Comparison of ENCODE assay signal across 19 cellular contexts in the genomic region with DNA sequence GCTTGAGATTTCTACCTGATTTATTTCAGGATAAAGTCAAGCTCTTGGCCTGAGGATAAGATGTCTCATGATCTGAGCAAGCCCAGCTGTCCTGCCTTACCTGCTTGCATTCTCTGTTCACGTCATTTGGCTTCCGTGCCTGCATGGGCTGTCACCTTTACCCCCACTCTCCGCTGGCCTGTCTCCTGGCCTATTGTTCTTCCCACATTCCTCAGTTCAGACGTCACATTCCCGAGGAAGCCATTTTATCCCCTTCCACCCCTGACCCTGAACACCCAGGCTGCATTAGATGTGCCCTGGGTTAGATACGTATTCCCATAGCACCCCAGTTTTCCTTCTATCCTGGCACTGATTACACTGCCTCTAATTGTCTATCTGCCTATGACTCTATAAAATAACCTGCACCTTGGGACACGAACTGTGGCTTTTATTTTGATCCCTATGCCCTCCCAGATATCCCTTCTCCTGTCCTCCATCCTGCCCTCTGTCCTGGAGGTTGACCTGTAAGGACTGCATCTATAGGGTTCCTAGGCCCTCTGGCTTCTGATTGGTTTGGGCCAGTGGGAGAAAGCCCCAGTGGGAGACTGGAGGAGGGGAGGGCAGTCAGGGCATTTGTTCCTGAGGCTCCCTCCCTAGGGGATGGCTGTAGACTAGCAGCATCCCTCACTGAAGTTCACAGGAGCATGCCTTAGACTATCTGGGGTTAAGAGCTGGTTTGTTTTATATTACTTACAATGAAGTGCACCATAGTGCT. TPM values are rescaled to one million over a fixed set of nuclear protein-coding genes. Genes with fewer than 3 reads are reported as not detected.
DNase-seq lines count a peak whose midpoint lies in the region; ATAC-seq and TF ChIP-seq lines count a peak whose summit lies in the region.
"Had no signal": no experiment of that assay in that cellular context is flagged by ENCODE, and none has a peak within 500 bp of the region (broad histone marks: within the 10 kb centered on the region; RNA-seq: fewer than 3 reads in every experiment).

No MANE protein-coding gene starts in this region.

- H3K9me3 Mint-ChIP-seq in progenitor cell of endocrine pancreas (ENCODE audit: low read depth): no peaks in the 10 kb centered on the region

- H3K27ac Mint-ChIP-seq in progenitor cell of endocrine pancreas: peak overlapping the region; percentile 96
- H3K27ac Mint-ChIP-seq: activated CD4-positive, alpha-beta T cell treated with anti-CD3 and anti-CD28 coated beads for 36 hours; naive thymus-derived CD4-positive, alpha-beta T cell had no signal

- H3K9ac ChIP-seq in iPS-20b (ENCODE audit: low read depth, low read length): peak overlapping the region; percentile 40; the same call in 1 of the 2 replicates

- DNase-seq in HT-29 (ENCODE audit: low spot score): peak; percentile 79
- DNase-seq in cardiac fibroblast (ENCODE audit: low read depth in 2 of 2): peak; percentile 46 to 57
- DNase-seq in progenitor cell of endocrine pancreas (ENCODE audit: low spot score, unreplicated experiment): no peak
- DNase-seq in AG08395 (ENCODE audit: low spot score): no peak
- DNase-seq in stimulated activated CD4-positive, alpha-beta T cell treated with anti-CD3 and anti-CD28 coated beads, Interleukin-4, amount 100 ng/mL, for 1 hour: no peak
- no peak for DNase-seq in NCI-H2081 (lab: John Stamatoyannopoulos, UW)
- DNase-seq: activated CD4-positive, alpha-beta T cell treated with anti-CD3 and anti-CD28 coated beads for 36 hours; activated CD8-positive, alpha-beta memory T cell treated with anti-CD3 and anti-CD28 coated beads, Interleukin-2, amount 50 U/mL, for 4 hours; activated naive CD4-positive, alpha-beta T cell; AML-193; anterior cingulate cortex; colonic mucosa; GOT3; hypothalamus; naive thymus-derived CD4-positive, alpha-beta T cell; T1000 had no signal

- no peaks in the 10 kb centered on the region for H3K36me3 ChIP-seq in iPS-20b (ENCODE audit: insufficient read depth, low read depth, low read length)
- H3K36me3 ChIP-seq: colonic mucosa, SJSA1 had no signal

- no peak for ATAC-seq in HG02852 (IDR thresholded peaks at IDR 0.05; ENCODE audit: unreplicated experiment)
- ATAC-seq: activated CD4-positive, alpha-beta T cell treated with anti-CD3 and anti-CD28 coated beads for 36 hours; naive thymus-derived CD4-positive, alpha-beta T cell had no signal

- H3K4me1 Mint-ChIP-seq in progenitor cell of endocrine pancreas (ENCODE audit: low read depth): peaks cover 20% of the 10 kb centered on the region
- H3K4me1 Mint-ChIP-seq: activated CD4-positive, alpha-beta T cell treated with anti-CD3 and anti-CD28 coated beads for 36 hours had no signal

- TF ChIP-seq CTCF in cardiac fibroblast (IDR thresholded peaks at IDR 0.05; ENCODE audit: low read depth, low read length) (no peak), progenitor cell of endocrine pancreas (IDR thresholded peaks at IDR 0.05; ENCODE audit: unreplicated experiment) (no peak)

- no peak overlapping the region for H3K4me3 ChIP-seq in cardiac fibroblast (replicated peaks in 1 of 2; ENCODE audit: low read depth in 2 of 2, low read length in 2 of 2)
- H3K4me3 ChIP-seq in iPS-20b (ENCODE audit: low read length): peak overlapping the region; percentile 20; the same call in 1 of the 2 replicates
- H3K4me3 ChIP-seq: colonic mucosa, SJSA1 had no signal

- peak overlapping the region; percentile 30 for H3K27ac ChIP-seq in iPS-20b (ENCODE audit: low read length)
- H3K27ac ChIP-seq: colonic mucosa, SJSA1 had no signal

- H3K27me3 Mint-ChIP-seq in progenitor cell of endocrine pancreas: no peaks in the 10 kb centered on the region

- no peaks in the 10 kb centered on the region for H3K36me3 Mint-ChIP-seq in progenitor cell of endocrine pancreas (ENCODE audit: insufficient read depth)

- H3K4me3 Mint-ChIP-seq in progenitor cell of endocrine pancreas (ENCODE audit: low read depth): no peak overlapping the region
- H3K4me3 Mint-ChIP-seq: activated CD4-positive, alpha-beta T cell treated with anti-CD3 and anti-CD28 coated beads for 36 hours; naive thymus-derived CD4-positive, alpha-beta T cell had no signal

- H3K4me1 ChIP-seq in iPS-20b (ENCODE audit: insufficient read depth, low read length): peaks cover 13% of the 10 kb centered on the region; the same call in 1 of the 2 replicates
- H3K4me1 ChIP-seq: colonic mucosa had no signal

- H3K27me3 ChIP-seq in iPS-20b (ENCODE audit: insufficient read depth, low read length): no peaks in the 10 kb centered on the region
- H3K27me3 ChIP-seq: colonic mucosa, SJSA1 had no signal

- H3K9me3 ChIP-seq in iPS-20b (ENCODE audit: insufficient read depth, low read depth, low read length): no peaks in the 10 kb centered on the region
- H3K9me3 ChIP-seq: colonic mucosa, SJSA1 had no signal

RNA-seq across cellular contexts. Expression of a gene that starts 19.2 kb away (rescaled TPM):
- total RNA-seq in HT-29 (2014; rRNA removed; shearing (Covaris generic)): 23.8 and 40.0 TPM in 2 replicates
- total RNA-seq in progenitor cell of endocrine pancreas: 40.9 and 41.2 TPM in 2 replicates

Comparison
In these comparisons a context has a peak if more than half of its experiments do, and no peak if none do; other contexts are left out.
1. DNase-seq: peak in HT-29 (single experiment) and cardiac fibroblast (2 of 2); none in progenitor cell of endocrine pancreas (single experiment), AG08395 (single experiment), stimulated activated CD4-positive, alpha-beta T cell treated with anti-CD3 and anti-CD28 coated beads, Interleukin-4, amount 100 ng/mL, for 1 hour (single experiment) and NCI-H2081 (0 of 2).